ENCODE assay signal across 18 cellular contexts in the genomic region with DNA sequence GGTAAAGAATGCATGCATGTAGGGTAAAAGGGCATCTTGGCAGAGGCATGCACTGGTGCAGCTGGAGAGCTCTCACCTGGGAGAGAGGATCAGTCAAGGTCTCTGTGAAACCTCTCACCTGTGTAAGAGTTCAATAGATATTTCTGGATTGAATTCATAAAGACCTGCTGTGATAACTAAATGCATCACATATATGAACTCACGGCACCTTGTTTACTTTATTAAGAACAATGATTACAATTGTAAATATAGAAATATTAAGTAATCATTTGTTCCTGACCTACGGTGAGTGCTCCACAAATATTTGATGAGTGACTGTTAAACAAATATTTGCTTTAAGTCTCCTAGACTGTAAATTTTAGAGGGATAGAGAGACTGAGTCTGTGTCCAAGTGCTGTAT.
A peak's percentile ranks its signal among the peaks of the same experiment; 100 is the strongest.
DNase-seq lines count a peak whose midpoint lies in the region; ATAC-seq, FAIRE-seq and TF ChIP-seq lines count a peak whose summit lies in the region.
"Had no signal": no experiment of that assay in that cellular context is flagged by ENCODE, and none has a peak within 500 bp of the region (broad histone marks: within the 10 kb centered on the region; RNA-seq: fewer than 3 reads in every experiment).

No MANE protein-coding gene starts in this region.

- H3K36me3 ChIP-seq in pancreas = no peaks in the 10 kb centered on the region
- H3K36me3 ChIP-seq in WERI-Rb-1 = no peaks in the 10 kb centered on the region
- H3K36me3 ChIP-seq: BLaER1 treated with 17β-estradiol and CSF1 and Interleukin-3, amounts not matched to agents 10 nM and 100 nM had no signal

- peak; percentile 82 to 94 (median 92) for ATAC-seq in pancreas
- ATAC-seq: CD8-positive, alpha-beta T cell had no signal

- H3K27ac ChIP-seq in pancreas (no peak overlapping the region), WERI-Rb-1 (no peak overlapping the region)
- H3K27ac ChIP-seq: BLaER1 treated with 17β-estradiol and CSF1 and Interleukin-3, amounts not matched to agents 10 nM and 100 nM; SK-N-MC had no signal

- TF ChIP-seq CTCF in pancreas (IDR thresholded peaks at IDR 0.05) (no peak), WERI-Rb-1 (IDR thresholded peaks at IDR 0.05; ENCODE audit: low read depth, low read length) (no peak)

- H3K4me1 ChIP-seq in pancreas = peaks cover 0 to 7% (median 7%) of the 10 kb centered on the region in 3 donors
- H3K4me1 ChIP-seq: BLaER1 treated with 17β-estradiol and CSF1 and Interleukin-3, amounts not matched to agents 10 nM and 100 nM had no signal

- FAIRE-seq in pancreas (lab: Jason Lieb, UNC) = no peak
- FAIRE-seq: H54 had no signal

- H3K27me3 ChIP-seq in pancreas (no peaks in the 10 kb centered on the region), WERI-Rb-1 (ENCODE audit: insufficient read depth, low read depth, severe bottlenecking) (no peaks in the 10 kb centered on the region)
- H3K27me3 ChIP-seq: BLaER1 treated with 17β-estradiol and CSF1 and Interleukin-3, amounts not matched to agents 10 nM and 100 nM had no signal

- H3K9me3 ChIP-seq in pancreas = no peaks in the 10 kb centered on the region
- no peaks in the 10 kb centered on the region for H3K9me3 ChIP-seq in WERI-Rb-1 (ENCODE audit: severe bottlenecking)
- H3K9me3 ChIP-seq: BLaER1 treated with 17β-estradiol and CSF1 and Interleukin-3, amounts not matched to agents 10 nM and 100 nM had no signal

- no peak overlapping the region for H3K4me3 ChIP-seq in pancreas
- no peak overlapping the region for H3K4me3 ChIP-seq in WERI-Rb-1 (ENCODE audit: low read depth, low read length)
- H3K4me3 ChIP-seq: BLaER1 treated with 17β-estradiol and CSF1 and Interleukin-3, amounts not matched to agents 10 nM and 100 nM; SK-N-MC had no signal

- intact Hi-C loops in pancreas (cut with DNase I) = no loop called here

- 7 to 9% methylated on average over 2 of the region's 2 CpGs for WGBS in pancreas, 2 donors

- DNase-seq in DMS53 (lab: John Stamatoyannopoulos, UW) (peak; percentile 94), NCI-H146 (lab: John Stamatoyannopoulos, UW) (peak; percentile 64), NCI-H774 (lab: John Stamatoyannopoulos, UW) (peak; percentile 43), pancreas (peak in 4 of 6 donors; percentile 12 to 44 (median 28)), NCI-H2227 (lab: John Stamatoyannopoulos, UW; ENCODE audit: unreplicated experiment) (no peak), HPDE6-E6E7 (ENCODE audit: extremely low spot score) (no peak), WERI-Rb-1 (no peak)
- DNase-seq: CD8-positive, alpha-beta T cell; DND-41; KBM-7; MV-4-11; NCI-H2081; NCI-H524; NK-92 treated with Interleukin-12 subunit alpha and Interleukin-12 subunit beta, amount 100 ng/mL, for 24 hours; SHP77 had no signal

Comparison
In these comparisons a context has a peak if more than half of its experiments do, and no peak if none do; other contexts are left out.
1. DNase-seq: peak in DMS53 (single experiment), NCI-H146 (single experiment), NCI-H774 (single experiment) and pancreas (4 of 6); none in NCI-H2227 (single experiment), HPDE6-E6E7 (single experiment) and WERI-Rb-1 (single experiment).